11 cellular contexts compared by ENCODE assay signal in the genomic region with DNA sequence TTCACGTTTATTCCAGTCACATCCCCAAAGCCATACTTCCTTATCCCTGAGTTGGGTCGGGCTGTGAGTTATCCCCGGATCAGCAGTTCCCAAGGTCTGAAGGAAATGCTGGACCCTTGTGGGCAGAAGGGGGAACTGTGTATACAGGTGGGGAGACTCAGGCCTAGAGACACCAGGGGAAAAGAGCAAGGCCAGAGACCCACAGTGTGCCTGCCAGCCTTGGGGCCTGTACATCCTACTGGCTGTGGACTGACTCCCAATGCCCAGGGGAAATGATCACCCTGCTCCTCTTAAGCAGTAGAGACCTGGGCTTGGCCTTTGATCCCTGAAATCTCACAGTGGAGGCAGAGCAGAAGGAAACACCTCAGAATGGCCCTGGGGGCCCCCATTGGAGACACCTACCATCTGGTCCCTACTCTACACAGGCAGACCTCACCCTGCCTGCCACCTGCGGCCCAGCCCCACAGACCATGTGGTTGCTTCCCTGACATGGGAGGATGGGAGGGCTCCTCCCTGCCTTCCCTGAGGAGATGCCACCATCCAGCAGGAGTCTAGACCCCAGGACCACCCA. TPM values are rescaled to one million over a fixed set of nuclear protein-coding genes. Genes with fewer than 3 reads are reported as not detected.
DNase-seq lines count a peak whose midpoint lies in the region; ATAC-seq and TF ChIP-seq lines count a peak whose summit lies in the region.
"Had no signal": no experiment of that assay in that cellular context is flagged by ENCODE, and none has a peak within 500 bp of the region (broad histone marks: within the 10 kb centered on the region; RNA-seq: fewer than 3 reads in every experiment).

No MANE protein-coding gene starts in this region.

- intact Hi-C loops in natural killer cell (cut with micrococcal nuclease) = loop anchor here (5.0 kb wide), 1 partner anchor 166 kb away; no protein-coding TSS in a partner anchor

- H3K9me3 Mint-ChIP-seq in IgD-negative memory B cell (no peaks in the 10 kb centered on the region), natural killer cell (no peaks in the 10 kb centered on the region)

- H3K4me1 ChIP-seq in HAP-1 = peaks cover 10% of the 10 kb centered on the region

- H3K27me3 Mint-ChIP-seq in IgD-negative memory B cell (peaks cover 3% of the 10 kb centered on the region), natural killer cell (ENCODE audit: low read depth in 2 of 2) (no peaks in the 10 kb centered on the region)

- no peaks in the 10 kb centered on the region for H3K27me3 ChIP-seq in HAP-1 (ENCODE audit: low read depth)

- DNase-seq in AG04449 (ENCODE audit: low read depth, low spot score) = no peak
- DNase-seq in dermis blood vessel endothelial cell = peak; percentile 29
- DNase-seq in natural killer cell = no peak
- no peak for DNase-seq in stimulated activated CD4-positive, alpha-beta T cell treated with anti-CD3 and anti-CD28 coated beads, Interleukin-2, amount 100 ng/mL, for 24 hours
- no peak for DNase-seq in retina
- DNase-seq in HAP-1 (ENCODE audit: low spot score in 2 of 2) = no peak
- DNase-seq: activated naive CD4-positive, alpha-beta T cell; NCI-H774 had no signal

- H3K4me3 ChIP-seq in AG04449 (ENCODE audit: low read depth, low read length) (peak overlapping the region; percentile 97), HAP-1 (no peak overlapping the region)
- H3K4me3 ChIP-seq: mucosa of descending colon had no signal

- peaks cover 2% of the 10 kb centered on the region for H3K36me3 Mint-ChIP-seq in IgD-negative memory B cell
- H3K36me3 Mint-ChIP-seq in natural killer cell = no peaks in the 10 kb centered on the region

- no peak for TF ChIP-seq CTCF in AG04449 (IDR thresholded peaks at IDR 0.05; ENCODE audit: insufficient read depth, low read length, missing control alignments)
- no peak for TF ChIP-seq CTCF in natural killer cell (IDR thresholded peaks at IDR 0.05)

- peaks cover 9 to 21% (median 15%) of the 10 kb centered on the region in 3 donors for H3K4me1 Mint-ChIP-seq in IgD-negative memory B cell
- peaks cover 7 to 18% of the 10 kb centered on the region in 2 donors for H3K4me1 Mint-ChIP-seq in natural killer cell

- CTCF ChIA-PET in AG04449 (lab: Yijun Ruan, JAX) = interaction anchor here (0.6 to 8.9 kb wide), 6 partner anchors 19 to 159 kb away, joined by 3 to 160 read pairs (median 36); partner anchors contain the start of genes LIMK2, RNF185 and SMTN

- H3K4me3 Mint-ChIP-seq in IgD-negative memory B cell (peak overlapping the region; percentile 85 to 100 (median 96)), natural killer cell (peak overlapping the region; percentile 87)

- POLR2A ChIA-PET in AG04449 (lab: Yijun Ruan, JAX) = interaction anchor here (1.1 to 2.3 kb wide), 2 partner anchors 21 to 25 kb away, joined by 3 to 12 read pairs; partner anchors contain the start of gene SMTN

- no peaks in the 10 kb centered on the region for H3K36me3 ChIP-seq in HAP-1 (replicated peaks)

- H3K9me3 ChIP-seq in HAP-1 = no peaks in the 10 kb centered on the region
- H3K9me3 ChIP-seq: mucosa of descending colon had no signal

- in situ Hi-C loops in HAP-1 (cut with MboI; ENCODE audit: low sequenced_read_pairs) = no loop called here

- no peak for ATAC-seq in natural killer cell
- no peak for ATAC-seq in GM18870 (IDR thresholded peaks at IDR 0.05; ENCODE audit: unreplicated experiment)

- H3K27ac Mint-ChIP-seq in IgD-negative memory B cell (peak overlapping the region in 2 of 3 donors; percentile 31 to 69), natural killer cell (peak overlapping the region in 1 of 2 donors; percentile 44)

RNA-seq across cellular contexts. Expression of gene SELENOM, which starts 1.3 kb away (rescaled TPM):
- polyA plus RNA-seq in IgD-negative memory B cell = 145 TPM
- total RNA-seq in dermis blood vessel endothelial cell = 18.7 and 33.7 TPM in 2 replicates
- total RNA-seq in natural killer cell = 10 to 100 TPM in 2 of 3 donors, 1 to 10 TPM in 1; 8.1 to 14.0 (median 10.6) TPM

RNA-seq across cellular contexts. Expression of gene INPP5J, which starts 16.7 kb away (rescaled TPM):
- not detected for polyA plus RNA-seq in IgD-negative memory B cell
- total RNA-seq in dermis blood vessel endothelial cell = 0.33 TPM in 1 of 2 replicates, not detected in the other
- not detected for total RNA-seq in natural killer cell

RNA-seq across cellular contexts. Expression of gene SMTN, which starts 25.0 kb away (rescaled TPM):
- polyA plus RNA-seq in IgD-negative memory B cell = 6.0 TPM
- total RNA-seq in dermis blood vessel endothelial cell (269 and 319 TPM in 2 replicates), natural killer cell (1 to 10 TPM; 2.1 to 4.3 (median 3.6) TPM)

RNA-seq across cellular contexts. Expression of gene PLA2G3, which starts 34.2 kb away (rescaled TPM):
- not detected for polyA plus RNA-seq in IgD-negative memory B cell
- total RNA-seq in dermis blood vessel endothelial cell (not detected in 2 replicates), natural killer cell (not detected)

RNA-seq across cellular contexts. Expression of gene RNF185, which starts 53.9 kb away (rescaled TPM):
- polyA plus RNA-seq in IgD-negative memory B cell = 22.0 TPM
- total RNA-seq in dermis blood vessel endothelial cell (30.3 and 34.3 TPM in 2 replicates), natural killer cell (10 to 100 TPM; 12.4 to 15.0 (median 13.2) TPM)

Comparison
In these comparisons a context has a peak if more than half of its experiments do, and no peak if none do; other contexts are left out.
1. RNA of gene SMTN, which starts 25.0 kb away (total RNA-seq): 269 to 319 TPM in dermis blood vessel endothelial cell; 2.1 to 4.3 TPM in natural killer cell; every median in the first group is over 10 times any median in the second.